In genomic region chr4:152029631-152030030, GRCh38 we compare ENCODE assay signal across 15 cellular contexts.
"Had no signal": no experiment of that assay in that cellular context is flagged by ENCODE, and none has a peak within 500 bp of the region (broad histone marks: within the 10 kb centered on the region; RNA-seq: fewer than 3 reads in every experiment).

No MANE protein-coding gene starts in this region.

- H3K27ac ChIP-seq: hepatocyte, spleen, testis, tibial nerve, upper lobe of right lung had no signal

- DNase-seq: dermis blood vessel endothelial cell; foreskin melanocyte; head of caudate nucleus; left colon; mesendoderm; naive B cell; posterior cingulate gyrus; spleen; stimulated activated CD4-positive, alpha-beta T cell treated with anti-CD3 and anti-CD28 coated beads, Interleukin-15, amount 100 ng/mL, for 24 hours; stimulated activated CD4-positive, alpha-beta T cell treated with anti-CD3 and anti-CD28 coated beads, Interleukin-1b, Interleukin-23, amount 100 ng/mL, for 48 hours; stimulated activated CD4-positive, alpha-beta T cell treated with anti-CD3 and anti-CD28 coated beads, Interleukin-4, amount 100 ng/mL, for 24 hours; testis; upper lobe of right lung had no signal

- H3K4me3 ChIP-seq: hepatocyte, spleen, testis, tibial nerve, upper lobe of right lung had no signal

- H3K27me3 ChIP-seq: hepatocyte, spleen, testis, tibial nerve, upper lobe of right lung had no signal
